ENCODE assay signal across 14 cellular contexts in the genomic region with DNA sequence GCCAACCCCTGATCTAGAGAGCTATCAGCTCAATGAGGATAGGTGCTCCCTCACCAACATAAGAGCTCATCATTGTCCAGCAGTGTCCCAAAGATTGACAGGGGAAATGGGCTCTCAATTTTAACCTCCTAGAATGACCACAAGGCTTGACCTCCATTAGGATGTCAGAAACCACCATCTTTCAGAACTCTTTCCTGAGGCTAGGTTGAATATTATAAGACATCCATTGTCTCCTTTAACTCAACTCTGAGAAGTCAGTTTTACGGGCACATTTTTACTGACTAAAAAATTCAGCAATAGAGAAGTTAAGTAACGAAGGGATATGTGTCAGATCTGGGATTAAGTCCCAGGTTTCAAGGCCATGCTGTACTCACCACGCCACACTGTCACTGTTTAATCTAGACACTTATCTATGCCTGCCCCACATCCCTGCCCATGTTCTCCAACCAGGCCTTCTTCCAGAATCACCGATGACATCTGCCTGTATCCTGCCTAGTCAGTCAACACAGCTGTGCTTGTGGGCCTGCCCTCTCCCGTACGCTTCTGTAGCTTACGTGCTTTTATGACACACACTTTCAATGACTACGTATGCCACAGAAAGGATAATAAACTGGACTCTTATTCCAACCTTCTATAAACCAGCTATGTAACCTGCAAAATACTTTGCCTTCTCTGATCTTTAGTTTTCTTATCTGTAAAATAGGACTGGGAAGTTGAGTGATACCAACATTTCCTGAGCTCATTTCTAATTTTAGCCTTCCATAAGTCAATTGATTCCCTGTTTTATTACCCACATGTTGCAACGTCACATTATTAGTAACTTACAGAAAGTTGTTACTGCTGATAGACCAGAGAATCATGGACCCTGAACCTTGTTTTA. TPM values are rescaled to one million over a fixed set of nuclear protein-coding genes. Genes with fewer than 3 reads are reported as not detected.
DNase-seq lines count a peak whose midpoint lies in the region; ATAC-seq and TF ChIP-seq lines count a peak whose summit lies in the region.
"Had no signal": no experiment of that assay in that cellular context is flagged by ENCODE, and none has a peak within 500 bp of the region (broad histone marks: within the 10 kb centered on the region; RNA-seq: fewer than 3 reads in every experiment).

No MANE protein-coding gene starts in this region.

- POLR2A ChIA-PET in A673 (lab: Charles Lee; ENCODE audit: low non-redundant PET), result no interaction called here

- no peaks in the 10 kb centered on the region for H3K9me3 ChIP-seq in A673 (ENCODE audit: low read depth, low read length, poor library complexity, severe bottlenecking)
- H3K9me3 ChIP-seq: neutrophil had no signal

- no peaks in the 10 kb centered on the region for H3K27me3 ChIP-seq in foreskin keratinocyte
- H3K27me3 ChIP-seq in A673 (replicated peaks; ENCODE audit: insufficient read depth, low read depth, low read length, poor library complexity), result no peaks in the 10 kb centered on the region
- H3K27me3 ChIP-seq: neutrophil had no signal

- peak; percentile 53 for ATAC-seq in foreskin keratinocyte
- ATAC-seq: activated naive CD4-positive, alpha-beta T cell treated with anti-CD3 and anti-CD28 coated beads, Interleukin-2, amount 50 U/mL, for 72 hours; left lobe of liver had no signal

- no TSS peak for BruUV-seq in A673 (replicated peaks; lab: Mats Ljungman, UMichigan)

- intact Hi-C loops in A673 (cut with micrococcal nuclease; ENCODE audit: unreplicated experiment), result no loop called here

- no peaks in the 10 kb centered on the region for H3K36me3 ChIP-seq in A673 (ENCODE audit: insufficient read depth, low read length, poor library complexity, severe bottlenecking)
- H3K36me3 ChIP-seq: neutrophil had no signal

- TF ChIP-seq CTCF in AG10803 (conservative IDR thresholded peaks at IDR 0.05; ENCODE audit: low read length) (no peak), foreskin keratinocyte (conservative IDR thresholded peaks at IDR 0.05) (no peak), A673 (conservative IDR thresholded peaks at IDR 0.05; ENCODE audit: low read depth, low read length) (no peak)

- CTCF ChIA-PET in A673 (lab: Charles Lee), result no interaction called here

- peak; percentile 21 for DNase-seq in AG10803 (ENCODE audit: low read depth)
- peak; percentile 64 for DNase-seq in HS-5 (ENCODE audit: low read depth)
- peak; percentile 79 to 93 for DNase-seq in SHP77 (lab: John Stamatoyannopoulos, UW)
- peak in 1 of 2 donors; percentile 19 for DNase-seq in foreskin keratinocyte
- no peak for DNase-seq in NCI-H2196 treated with DMSO at 0.1 percent for 48 hours (lab: John Stamatoyannopoulos, UW; ENCODE audit: unreplicated experiment)
- DNase-seq in A673 (ENCODE audit: low spot score), result no peak
- DNase-seq in HK-2 (ENCODE audit: unreplicated experiment), result no peak
- DNase-seq in amniotic stem cell (lab: John Stamatoyannopoulos, UW), result no peak
- DNase-seq: NCI-H1048; stimulated activated CD8-positive, alpha-beta memory T cell treated with anti-CD3 and anti-CD28 coated beads, Interleukin-4, amount 100 ng/mL, for 48 hours had no signal

- H3K27ac ChIP-seq in foreskin keratinocyte (no peak overlapping the region), A673 (ENCODE audit: low read depth, low read length, poor library complexity, severe bottlenecking) (no peak overlapping the region)
- H3K27ac ChIP-seq: C4-2B, neutrophil had no signal

- H3K4me1 ChIP-seq in foreskin keratinocyte (no peaks in the 10 kb centered on the region), A673 (ENCODE audit: insufficient read depth, low read length, poor library complexity, severe bottlenecking) (no peaks in the 10 kb centered on the region)

- H3K4me3 ChIP-seq in AG10803 (ENCODE audit: low read length) (no peak overlapping the region), A673 (ENCODE audit: low read depth, low read length, poor library complexity, severe bottlenecking) (no peak overlapping the region)

RNA-seq across cellular contexts. Expression of a gene that starts 17.2 kb away (rescaled TPM):
- not detected in 2 replicates for total RNA-seq in foreskin keratinocyte
- not detected in 2 replicates for polyA plus RNA-seq in foreskin keratinocyte
- not detected in 2 replicates for total RNA-seq in A673 (2021)
- total RNA-seq: activated naive CD4-positive, alpha-beta T cell treated with anti-CD3 and anti-CD28 coated beads, Interleukin-2, amount 50 U/mL, for 72 hours had no signal

Comparison
In these comparisons a context has a peak if more than half of its experiments do, and no peak if none do; other contexts are left out.
1. DNase-seq: peak in AG10803 (single experiment), HS-5 (single experiment) and SHP77 (2 of 2); none in NCI-H2196 treated with DMSO at 0.1 percent for 48 hours (single experiment), A673 (single experiment), HK-2 (single experiment) and amniotic stem cell (single experiment).